ENCODE assay signal across 26 cellular contexts in genomic region chr9:130631331-130632080, GRCh38. TPM values are rescaled to one million over a fixed set of nuclear protein-coding genes. Genes with fewer than 3 reads are reported as not detected.
"Had no signal": no experiment of that assay in that cellular context is flagged by ENCODE, and none has a peak within 500 bp of the region (broad histone marks: within the 10 kb centered on the region; RNA-seq: fewer than 3 reads in every experiment).

No MANE protein-coding gene starts in this region.

- H3K27me3 ChIP-seq: colonic mucosa, dorsolateral prefrontal cortex, gastroesophageal sphincter, sigmoid colon, stomach, tibial artery, upper lobe of right lung had no signal

- H3K27ac ChIP-seq: colonic mucosa, dorsolateral prefrontal cortex, gastroesophageal sphincter, sigmoid colon, stomach, tibial artery, upper lobe of right lung had no signal

- H3K4me1 ChIP-seq: colonic mucosa, gastroesophageal sphincter, sigmoid colon, stomach, tibial artery, upper lobe of right lung had no signal

- H3K4me3 ChIP-seq: colonic mucosa, dorsolateral prefrontal cortex, gastroesophageal sphincter, sigmoid colon, stomach, tibial artery, upper lobe of right lung had no signal

- DNase-seq: activated CD4-positive, alpha-beta T cell treated with anti-CD3 and anti-CD28 coated beads, Interleukin-2, amount 50 U/mL, for 1 hour; activated CD4-positive, CD25-positive, alpha-beta regulatory T cell treated with anti-CD3 and anti-CD28 coated beads, Interleukin-2, amount 50 U/mL, for 72 hours; activated CD8-positive, alpha-beta T cell treated with anti-CD3 and anti-CD28 coated beads for 36 hours; activated T-cell treated with anti-CD3 and anti-CD28 coated beads, Interleukin-2, amount 50 U/mL, for 4 hours; cerebellar nuclear complex; colonic mucosa; effector memory CD4-positive, alpha-beta T cell; left colon; naive thymus-derived CD8-positive, alpha-beta T cell; occipital lobe; sigmoid colon; small intestine; stimulated activated CD4-positive, alpha-beta T cell treated with anti-CD3 and anti-CD28 coated beads, Interleukin-1b, Interleukin-23, amount 100 ng/mL, for 48 hours; stimulated activated CD4-positive, alpha-beta T cell treated with anti-CD3 and anti-CD28 coated beads, Interleukin-4, amount 100 ng/mL, for 4 hours; stimulated activated CD8-positive, alpha-beta memory T cell treated with anti-CD3 and anti-CD28 coated beads, Interleukin-4, amount 100 ng/mL, for 48 hours; stomach; T-helper 17 cell had no signal

- ATAC-seq: activated CD8-positive, alpha-beta T cell treated with anti-CD3 and anti-CD28 coated beads for 36 hours; activated T-cell treated with anti-CD3 and anti-CD28 coated beads, Interleukin-2, amount 50 U/mL, for 4 hours; gastroesophageal sphincter; left colon; naive thymus-derived CD8-positive, alpha-beta T cell; stimulated activated memory B cell treated with anti-CD40 and anti-IgM and Interleukin-4, amounts not matched to agents 10 μg/mL and 1 μg/mL and 100 μg/mL, for 72 hours; T-helper 17 cell; upper lobe of right lung had no signal

- H3K9me3 ChIP-seq: colonic mucosa, gastroesophageal sphincter, sigmoid colon, stomach, tibial artery, upper lobe of right lung had no signal

RNA-seq across cellular contexts. Expression of gene PRDM12, which starts 32.9 kb away (rescaled TPM):
- total RNA-seq: colonic mucosa, endothelial cell of umbilical vein, fibroblast of lung, fibroblast of villous mesenchyme, gastroesophageal sphincter, left colon, occipital lobe, sigmoid colon, stomach, T-helper 17 cell, upper lobe of right lung had no signal
- polyA plus RNA-seq: endothelial cell of umbilical vein, fibroblast of lung, keratinocyte, sigmoid colon had no signal
